ENCODE assay signal across 14 cellular contexts in genomic region chr9:121398374-121398773, GRCh38. TPM values are rescaled to one million over a fixed set of nuclear protein-coding genes. Genes with fewer than 3 reads are reported as not detected.
DNase-seq lines count a peak whose midpoint lies in the region; ATAC-seq and TF ChIP-seq lines count a peak whose summit lies in the region.
"Had no signal": no experiment of that assay in that cellular context is flagged by ENCODE, and none has a peak within 500 bp of the region (broad histone marks: within the 10 kb centered on the region; RNA-seq: fewer than 3 reads in every experiment).

No MANE protein-coding gene starts in this region.

- in situ Hi-C loops in brain microvascular endothelial cell (cut with HindIII; ENCODE audit: low pct_ligation_motif_present, low sequenced_read_pairs) = no loop called here

- H3K27ac ChIP-seq in brain microvascular endothelial cell (peak overlapping the region; percentile 81), dorsolateral prefrontal cortex (no peak overlapping the region)
- H3K27ac ChIP-seq: BLaER1, pancreas, upper lobe of left lung had no signal

- no peak for ATAC-seq in mucosa of descending colon
- no peak for ATAC-seq in activated CD4-positive, CD25-positive, alpha-beta regulatory T cell treated with anti-CD3 and anti-CD28 coated beads, Interleukin-2, amount 50 U/mL, for 24 hours
- no peak for ATAC-seq in HG02642 (IDR thresholded peaks at IDR 0.05; ENCODE audit: poor library complexity, unreplicated experiment)
- ATAC-seq: activated T-helper 17 cell treated with anti-CD3 and anti-CD28 coated beads, Interleukin-2, amount 50 U/mL, for 72 hours; GM12878; left colon had no signal

- H3K36me3 ChIP-seq in brain microvascular endothelial cell (replicated peaks) (no peaks in the 10 kb centered on the region), kidney epithelial cell (ENCODE audit: control insufficient read depth, insufficient read depth, low read length) (no peaks in the 10 kb centered on the region), mucosa of descending colon (ENCODE audit: low read depth) (no peaks in the 10 kb centered on the region)
- H3K36me3 ChIP-seq: BLaER1, pancreas, upper lobe of left lung had no signal

- H3K4me3 ChIP-seq in AG09309 (ENCODE audit: control insufficient read depth, low read depth, low read length) (no peak overlapping the region), brain microvascular endothelial cell (ENCODE audit: low read depth, low read length) (no peak overlapping the region), kidney epithelial cell (ENCODE audit: low read depth, low read length) (no peak overlapping the region), mucosa of descending colon (no peak overlapping the region), dorsolateral prefrontal cortex (no peak overlapping the region)
- H3K4me3 ChIP-seq: BLaER1, GM12878, pancreas, upper lobe of left lung had no signal

- DNase-seq in AG09309 (ENCODE audit: low read depth) (peak; percentile 99), LHCN-M2 (ENCODE audit: low read depth) (peak; percentile 93), brain microvascular endothelial cell (peak; percentile 99), kidney epithelial cell (ENCODE audit: low read depth) (peak; percentile 48), mucosa of descending colon (no peak), dorsolateral prefrontal cortex (no peak)
- DNase-seq: left colon, pancreas, upper lobe of left lung had no signal

- no peaks in the 10 kb centered on the region for H3K9me3 ChIP-seq in mucosa of descending colon
- H3K9me3 ChIP-seq: pancreas, upper lobe of left lung had no signal

- no peaks in the 10 kb centered on the region for H3K27me3 ChIP-seq in brain microvascular endothelial cell (replicated peaks)
- no peaks in the 10 kb centered on the region for H3K27me3 ChIP-seq in kidney epithelial cell (ENCODE audit: control insufficient read depth, insufficient read depth, low read length)
- no peaks in the 10 kb centered on the region for H3K27me3 ChIP-seq in dorsolateral prefrontal cortex
- H3K27me3 ChIP-seq: BLaER1, pancreas, upper lobe of left lung had no signal

- TF ChIP-seq CTCF in AG09309 (IDR thresholded peaks at IDR 0.05; ENCODE audit: control insufficient read depth, insufficient read depth, low read depth, low read length, missing control alignments) (no peak), brain microvascular endothelial cell (IDR thresholded peaks at IDR 0.05; ENCODE audit: low read depth, low read length, missing control alignments) (no peak), kidney epithelial cell (IDR thresholded peaks at IDR 0.05; ENCODE audit: insufficient read depth, low read length, poor library complexity, severe bottlenecking) (no peak), mucosa of descending colon (IDR thresholded peaks at IDR 0.05) (no peak), dorsolateral prefrontal cortex (IDR thresholded peaks at IDR 0.05 in 54 of 56, conservative IDR thresholded peaks at IDR 0.05 in 2 of 56; ENCODE audit: low read depth in 1 of 56, partially characterized antibody in 56 of 56) (no peak)

- H3K4me1 ChIP-seq in mucosa of descending colon (ENCODE audit: low read depth) = no peaks in the 10 kb centered on the region
- H3K4me1 ChIP-seq: pancreas had no signal

- intact Hi-C loops in mucosa of descending colon (cut with DNase I, micrococcal nuclease) (no loop called here), dorsolateral prefrontal cortex (cut with DNase I) (loop anchor here in 1 of 2 donors (2.0 to 10.0 kb wide), 2 partner anchors 186 to 414 kb away; no protein-coding TSS in a partner anchor)

RNA-seq across cellular contexts. Expression of gene STOM, which starts 28.3 kb away (rescaled TPM):
- total RNA-seq in LHCN-M2 (2014; rRNA removed) (88.7 and 107 TPM in 2 replicates), kidney epithelial cell (16.8 and 18.9 TPM in 2 replicates), mucosa of descending colon (100 to 1,000 TPM in 2 of 3 donors, 10 to 100 TPM in 1; 79.7 to 335 (median 199) TPM), dorsolateral prefrontal cortex (100 to 1,000 TPM in 87 of 120 experiments, 10 to 100 TPM in 33; 58.0 to 261 (median 119) TPM)
- 57.1 TPM for polyA plus RNA-seq in LHCN-M2 (2012)

Comparison
In these comparisons a context has a peak if more than half of its experiments do, and no peak if none do; other contexts are left out.
1. DNase-seq: peak in AG09309 (single experiment), LHCN-M2 (single experiment), brain microvascular endothelial cell (single experiment) and kidney epithelial cell (single experiment); none in mucosa of descending colon (0 of 3) and dorsolateral prefrontal cortex (0 of 10).